8 cellular contexts compared by ENCODE assay signal in the genomic region with DNA sequence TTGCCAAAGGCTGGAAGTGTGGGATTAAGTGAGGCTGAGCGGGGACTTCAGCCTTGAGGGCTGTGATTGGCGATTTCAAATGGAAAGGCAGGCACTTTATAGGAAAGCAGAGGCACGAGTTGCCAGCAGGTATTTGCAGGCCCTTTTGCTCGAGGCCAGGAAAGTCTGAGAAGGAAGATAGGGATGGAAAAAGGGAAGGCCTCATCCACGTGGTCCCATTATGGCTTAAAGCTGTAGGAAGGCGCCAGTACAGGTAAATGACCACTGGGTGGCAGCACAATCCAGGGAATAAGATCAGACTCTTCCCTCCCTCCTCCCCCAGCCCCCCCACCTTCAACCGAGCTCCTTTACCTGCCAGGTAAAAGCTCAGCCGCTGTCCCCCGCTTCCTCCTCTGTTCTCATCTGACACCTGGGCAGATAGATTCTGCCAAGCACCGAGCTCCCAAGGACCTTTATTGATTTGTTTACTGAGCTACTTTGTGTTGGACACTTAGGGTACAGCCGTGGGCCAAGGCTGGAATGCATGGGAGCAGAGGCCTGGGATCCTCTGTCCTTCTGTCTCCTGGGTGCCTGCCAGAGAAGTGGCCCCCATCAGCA. TPM values are rescaled to one million over a fixed set of nuclear protein-coding genes. Genes with fewer than 3 reads are reported as not detected.
DNase-seq lines count a peak whose midpoint lies in the region; ATAC-seq and TF ChIP-seq lines count a peak whose summit lies in the region.

No MANE protein-coding gene starts in this region.

- ATAC-seq in GM19043 (IDR thresholded peaks at IDR 0.05; ENCODE audit: low read depth, unreplicated experiment), result peak; percentile 83
- peak; percentile 65 for ATAC-seq in activated CD8-positive, alpha-beta memory T cell treated with anti-CD3 and anti-CD28 coated beads, Interleukin-2, amount 10 ng/mL, durations not matched to agents 7 days and 5 days
- peak; percentile 87 for ATAC-seq in naive thymus-derived CD4-positive, alpha-beta T cell
- ATAC-seq in stimulated activated naive CD8-positive, alpha-beta T cell treated with anti-CD3 and anti-CD28 coated beads, Interleukin-15, Interleukin-2, amounts not matched to agents 100 U/mL and 50 U/mL, for 24 hours, result peak; percentile 62

- H3K36me3 Mint-ChIP-seq in activated CD8-positive, alpha-beta memory T cell treated with anti-CD3 and anti-CD28 coated beads, Interleukin-2, amount 10 ng/mL, durations not matched to agents 7 days and 5 days, result no peaks in the 10 kb centered on the region
- no peaks in the 10 kb centered on the region for H3K36me3 Mint-ChIP-seq in naive thymus-derived CD4-positive, alpha-beta T cell

- CTCF ChIA-PET in activated CD8-positive, alpha-beta memory T cell treated with anti-CD3 and anti-CD28 coated beads, Interleukin-2, amount 10 ng/mL, durations not matched to agents 7 days and 5 days (lab: Charles Lee), result interaction anchor here (0.7 to 3.6 kb wide), 36 partner anchors 9 to 455 kb away, joined by 3 to 22 read pairs (median 4); a partner anchor contains a TSS
- CTCF ChIA-PET in naive thymus-derived CD4-positive, alpha-beta T cell (lab: Charles Lee), result interaction anchor here (0.8 to 2.1 kb wide), 15 partner anchors 9 to 455 kb away, joined by 3 to 9 read pairs (median 4); a partner anchor contains a TSS

- H3K27me3 ChIP-seq in BLaER1, result no peaks in the 10 kb centered on the region
- H3K27me3 ChIP-seq in naive thymus-derived CD4-positive, alpha-beta T cell (ENCODE audit: control insufficient read depth in 2 of 2, insufficient read depth in 2 of 2, low read length in 2 of 2), result no peaks in the 10 kb centered on the region

- H3K9me3 Mint-ChIP-seq in activated CD8-positive, alpha-beta memory T cell treated with anti-CD3 and anti-CD28 coated beads, Interleukin-2, amount 10 ng/mL, durations not matched to agents 7 days and 5 days (ENCODE audit: low read depth), result no peaks in the 10 kb centered on the region
- no peaks in the 10 kb centered on the region for H3K9me3 Mint-ChIP-seq in naive thymus-derived CD4-positive, alpha-beta T cell

- no peaks in the 10 kb centered on the region for H3K27me3 Mint-ChIP-seq in activated CD8-positive, alpha-beta memory T cell treated with anti-CD3 and anti-CD28 coated beads, Interleukin-2, amount 10 ng/mL, durations not matched to agents 7 days and 5 days
- no peaks in the 10 kb centered on the region for H3K27me3 Mint-ChIP-seq in naive thymus-derived CD4-positive, alpha-beta T cell

- H3K4me3 ChIP-seq in BLaER1 (no peak overlapping the region), epithelial cell of esophagus (ENCODE audit: low read length) (no peak overlapping the region)
- H3K4me3 ChIP-seq in naive thymus-derived CD4-positive, alpha-beta T cell (ENCODE audit: low read length), result no peak overlapping the region

- peaks cover 9% of the 10 kb centered on the region for H3K9me3 ChIP-seq in BLaER1
- no peaks in the 10 kb centered on the region for H3K9me3 ChIP-seq in naive thymus-derived CD4-positive, alpha-beta T cell (ENCODE audit: control insufficient read depth in 2 of 3, low read length in 3 of 3)

- no peak overlapping the region for H3K9ac ChIP-seq in BLaER1

- H3K27ac ChIP-seq in BLaER1, result peak overlapping the region; percentile 25; the same call in 1 of the 2 replicates
- H3K27ac ChIP-seq in naive thymus-derived CD4-positive, alpha-beta T cell (ENCODE audit: low read depth, low read length), result no peak overlapping the region

- DNase-seq in HK-2 (ENCODE audit: unreplicated experiment), result peak; percentile 61
- peak; percentile 92 for DNase-seq in NCI-H82 (lab: John Stamatoyannopoulos, UW)
- DNase-seq in activated CD8-positive, alpha-beta memory T cell treated with anti-CD3 and anti-CD28 coated beads, Interleukin-2, amount 10 ng/mL, durations not matched to agents 7 days and 5 days, result peak; percentile 71
- peak; percentile 80 for DNase-seq in epithelial cell of esophagus (ENCODE audit: low read depth)
- DNase-seq in naive thymus-derived CD4-positive, alpha-beta T cell, result peak; percentile 39 to 68 (median 62)
- peak; percentile 77 for DNase-seq in stimulated activated naive CD8-positive, alpha-beta T cell treated with anti-CD3 and anti-CD28 coated beads, Interleukin-15, Interleukin-2, amounts not matched to agents 100 U/mL and 50 U/mL, for 24 hours

- POLR2A ChIA-PET in naive thymus-derived CD4-positive, alpha-beta T cell (lab: Charles Lee), result no interaction called here

- H3K4me1 ChIP-seq in BLaER1, result peaks cover 6% of the 10 kb centered on the region; the same call in 1 of the 2 replicates
- no peaks in the 10 kb centered on the region for H3K4me1 ChIP-seq in naive thymus-derived CD4-positive, alpha-beta T cell (ENCODE audit: control insufficient read depth in 2 of 2, insufficient read depth in 2 of 2, low read length in 2 of 2)

- H3K36me3 ChIP-seq in BLaER1, result no peaks in the 10 kb centered on the region
- no peaks in the 10 kb centered on the region for H3K36me3 ChIP-seq in naive thymus-derived CD4-positive, alpha-beta T cell (ENCODE audit: control insufficient read depth in 2 of 3, insufficient read depth in 3 of 3, low read length in 3 of 3)

- H3K4me2 ChIP-seq in BLaER1, result peak overlapping the region; percentile 34; the same call in 1 of the 2 replicates

- H3K4me1 Mint-ChIP-seq in activated CD8-positive, alpha-beta memory T cell treated with anti-CD3 and anti-CD28 coated beads, Interleukin-2, amount 10 ng/mL, durations not matched to agents 7 days and 5 days, result peaks cover 3% of the 10 kb centered on the region
- H3K4me1 Mint-ChIP-seq in naive thymus-derived CD4-positive, alpha-beta T cell, result peaks cover 0 to 10% (median 0%) of the 10 kb centered on the region in 7 donors

- H3K4me3 Mint-ChIP-seq in activated CD8-positive, alpha-beta memory T cell treated with anti-CD3 and anti-CD28 coated beads, Interleukin-2, amount 10 ng/mL, durations not matched to agents 7 days and 5 days, result no peak overlapping the region
- no peak overlapping the region for H3K4me3 Mint-ChIP-seq in naive thymus-derived CD4-positive, alpha-beta T cell

- TF ChIP-seq CTCF in epithelial cell of esophagus (IDR thresholded peaks at IDR 0.05; ENCODE audit: insufficient read depth, low read depth, low read length, missing control alignments), result peak; percentile 71

- no peak overlapping the region for H3K27ac Mint-ChIP-seq in activated CD8-positive, alpha-beta memory T cell treated with anti-CD3 and anti-CD28 coated beads, Interleukin-2, amount 10 ng/mL, durations not matched to agents 7 days and 5 days
- H3K27ac Mint-ChIP-seq in naive thymus-derived CD4-positive, alpha-beta T cell, result no peak overlapping the region

- no peaks in the 10 kb centered on the region for H4K20me1 ChIP-seq in BLaER1

- intact Hi-C loops in naive thymus-derived CD4-positive, alpha-beta T cell (cut with micrococcal nuclease), result loop anchor here (1.0 to 5.0 kb wide), 9 partner anchors 9 to 1442 kb away; no protein-coding TSS in a partner anchor

RNA-seq across cellular contexts. Expression of a gene that starts 7.5 kb away (rescaled TPM):
- total RNA-seq in activated CD8-positive, alpha-beta memory T cell treated with anti-CD3 and anti-CD28 coated beads, Interleukin-2, amount 10 ng/mL, durations not matched to agents 7 days and 5 days, result not detected
- total RNA-seq in naive thymus-derived CD4-positive, alpha-beta T cell, result not detected
- not detected for polyA plus RNA-seq in naive thymus-derived CD4-positive, alpha-beta T cell

RNA-seq across cellular contexts. Expression of a gene that starts 10.0 kb away (rescaled TPM):
- total RNA-seq in activated CD8-positive, alpha-beta memory T cell treated with anti-CD3 and anti-CD28 coated beads, Interleukin-2, amount 10 ng/mL, durations not matched to agents 7 days and 5 days, result 100 to 1,000 TPM; 158 to 196 TPM
- total RNA-seq in naive thymus-derived CD4-positive, alpha-beta T cell, result 100 to 1,000 TPM in 1 of 5 experiments, 10 to 100 TPM in 4; 46.9 to 146 (median 70.1) TPM
- polyA plus RNA-seq in naive thymus-derived CD4-positive, alpha-beta T cell, result 10 to 100 TPM; 34.3 to 48.9 TPM

RNA-seq across cellular contexts. Expression of a gene that starts 20.9 kb away (rescaled TPM):
- total RNA-seq in activated CD8-positive, alpha-beta memory T cell treated with anti-CD3 and anti-CD28 coated beads, Interleukin-2, amount 10 ng/mL, durations not matched to agents 7 days and 5 days, result 1 to 10 TPM; 4.4 to 5.8 TPM
- 10 to 100 TPM; 11.2 to 22.0 (median 15.9) TPM for total RNA-seq in naive thymus-derived CD4-positive, alpha-beta T cell
- polyA plus RNA-seq in naive thymus-derived CD4-positive, alpha-beta T cell, result 1 to 10 TPM; 2.8 to 7.5 TPM

RNA-seq across cellular contexts. Expression of a gene that starts 35.3 kb away (rescaled TPM):
- total RNA-seq in activated CD8-positive, alpha-beta memory T cell treated with anti-CD3 and anti-CD28 coated beads, Interleukin-2, amount 10 ng/mL, durations not matched to agents 7 days and 5 days, result not detected
- not detected for total RNA-seq in naive thymus-derived CD4-positive, alpha-beta T cell
- polyA plus RNA-seq in naive thymus-derived CD4-positive, alpha-beta T cell, result not detected

RNA-seq across cellular contexts. Expression of a gene that starts 44.8 kb away (rescaled TPM):
- total RNA-seq in activated CD8-positive, alpha-beta memory T cell treated with anti-CD3 and anti-CD28 coated beads, Interleukin-2, amount 10 ng/mL, durations not matched to agents 7 days and 5 days, result under 1 TPM; 0.59 to 0.79 TPM
- 1 to 10 TPM in 1 of 5 experiments, under 1 TPM in 2, not detected in 2; 0.44 to 1.7 (median 0.48) TPM for total RNA-seq in naive thymus-derived CD4-positive, alpha-beta T cell
- not detected for polyA plus RNA-seq in naive thymus-derived CD4-positive, alpha-beta T cell
